ENCODE assay signal across 8 cellular contexts in the genomic region with DNA sequence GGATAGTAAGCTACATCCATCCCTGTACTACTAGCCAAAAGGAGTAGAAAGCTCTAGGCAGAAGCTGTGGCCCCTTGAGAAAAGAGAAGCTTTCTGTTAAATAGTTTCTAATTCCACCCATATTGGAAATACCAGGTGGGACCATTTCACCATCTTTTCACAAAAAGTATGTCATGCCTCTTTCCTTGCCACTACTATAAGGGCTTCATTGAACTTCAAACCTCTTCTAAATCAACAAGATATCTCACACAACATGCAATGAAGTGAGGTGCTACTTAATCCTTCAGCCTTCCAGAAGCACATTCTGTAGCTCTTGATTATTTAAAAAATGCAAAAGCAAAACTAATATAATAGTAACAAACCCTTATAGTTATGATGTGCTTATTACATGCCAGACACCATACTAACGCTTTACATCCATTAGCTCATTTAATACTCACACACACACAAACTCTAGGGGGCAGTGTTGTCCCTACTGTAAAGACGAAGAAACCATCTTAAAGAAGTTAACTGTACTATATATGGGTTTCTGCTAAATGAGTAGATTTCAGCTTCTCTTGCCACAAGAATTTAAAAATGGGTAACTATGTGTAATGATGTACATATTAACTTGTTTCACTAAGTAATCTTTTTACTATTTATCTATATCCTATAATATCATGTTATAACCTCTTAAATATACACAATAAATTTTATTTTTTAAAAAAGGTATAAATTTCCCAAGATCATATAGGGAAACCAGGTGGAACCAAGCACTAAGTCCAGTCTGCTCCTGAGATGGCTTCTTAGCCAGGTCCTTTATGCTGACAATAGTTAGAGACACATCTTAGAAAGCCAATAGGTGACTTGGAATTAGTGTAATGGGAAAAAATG.
DNase-seq lines count a peak whose midpoint lies in the region; ATAC-seq and TF ChIP-seq lines count a peak whose summit lies in the region.

No MANE protein-coding gene starts in this region.

- DNase-seq in COLO829 (ENCODE audit: low spot score) (peak; percentile 23), NCI-H460 (ENCODE audit: extremely low read depth, low read depth) (peak; percentile 78), erythroblast (lab: John Stamatoyannopoulos, UW) (peak; percentile 82 to 89), neuronal stem cell (ENCODE audit: low spot score) (peak; percentile 15), ureter (ENCODE audit: low spot score) (peak; percentile 54)
- peak; percentile 62 to 64 for DNase-seq in activated CD4-positive, alpha-beta T cell treated with anti-CD3 and anti-CD28 coated beads for 4 hours

- H2BK5ac ChIP-seq in neuronal stem cell (ENCODE audit: low read length): no peak overlapping the region

- no peak overlapping the region for H2BK15ac ChIP-seq in neuronal stem cell (ENCODE audit: low read length)

- H3K4me2 ChIP-seq in neuronal stem cell (ENCODE audit: insufficient read depth, low read length, poor library complexity, severe bottlenecking): no peak overlapping the region

- no peak overlapping the region for H3K27ac ChIP-seq in neuronal stem cell (replicated peaks; ENCODE audit: low read length)

- no peak overlapping the region for H2AK5ac ChIP-seq in neuronal stem cell (ENCODE audit: low read depth, low read length)

- no peak overlapping the region for H3K18ac ChIP-seq in neuronal stem cell (ENCODE audit: low read length)

- ATAC-seq in GM19043 (IDR thresholded peaks at IDR 0.05; ENCODE audit: low read depth, unreplicated experiment) (peak; percentile 87), HG03159 (IDR thresholded peaks at IDR 0.05; ENCODE audit: unreplicated experiment) (peak; percentile 95)

- no peak overlapping the region for H3K9ac ChIP-seq in neuronal stem cell (ENCODE audit: low read depth, low read length, poor library complexity)

- H3K14ac ChIP-seq in neuronal stem cell (ENCODE audit: low read length): no peak overlapping the region

- no peak overlapping the region for H3K4me3 ChIP-seq in neuronal stem cell (ENCODE audit: low read length in 2 of 2)

- no peak overlapping the region for H3K4ac ChIP-seq in neuronal stem cell (ENCODE audit: low read length)

- no peak overlapping the region for H2BK12ac ChIP-seq in neuronal stem cell (ENCODE audit: low read length)

- H3K27me3 ChIP-seq in neuronal stem cell (ENCODE audit: control insufficient read depth in 3 of 3, insufficient read depth in 3 of 3, low read depth in 1 of 3, low read length in 3 of 3): no peaks in the 10 kb centered on the region

- no peaks in the 10 kb centered on the region for H3K4me1 ChIP-seq in neuronal stem cell (ENCODE audit: control insufficient read depth in 2 of 2, insufficient read depth in 1 of 2, low read depth in 1 of 2, low read length in 2 of 2)

- no peaks in the 10 kb centered on the region for H3K36me3 ChIP-seq in neuronal stem cell (replicated peaks in 1 of 2; ENCODE audit: control insufficient read depth in 2 of 2, insufficient read depth in 2 of 2, low read length in 2 of 2)

- H3K9me3 ChIP-seq in neuronal stem cell (replicated peaks in 1 of 2; ENCODE audit: control insufficient read depth in 2 of 2, insufficient read depth in 1 of 2, low read depth in 1 of 2, low read length in 2 of 2): no peaks in the 10 kb centered on the region

- H3K23ac ChIP-seq in neuronal stem cell (ENCODE audit: low read depth, low read length, poor library complexity): no peak overlapping the region

- no peak overlapping the region for H4K8ac ChIP-seq in neuronal stem cell (ENCODE audit: low read depth, low read length)

- no peak overlapping the region for H4K91ac ChIP-seq in neuronal stem cell (ENCODE audit: low read depth, low read length, poor library complexity)

- no CpG with 5 or more reads among the region's 2 CpGs for WGBS in neuronal stem cell (ENCODE audit: extremely low coverage in 2 of 2, insufficient read length in 2 of 2, insufficient replicate concordance in 1 of 2), 2 donors

- no peaks in the 10 kb centered on the region for H3K79me1 ChIP-seq in neuronal stem cell (ENCODE audit: low read depth, low read length)

- no peak for TF ChIP-seq POLR2A in erythroblast (IDR thresholded peaks at IDR 0.05; ENCODE audit: low read length)

- no peak overlapping the region for H2BK120ac ChIP-seq in neuronal stem cell (ENCODE audit: low read depth, low read length)

- no peak overlapping the region for H2AFZ ChIP-seq in neuronal stem cell (ENCODE audit: low read length)

Comparison
In these comparisons a context has a peak if more than half of its experiments do, and no peak if none do; other contexts are left out.
1. DNase-seq: peak in every context shown above with its lines; median percentile 86 in erythroblast; 78 in NCI-H460; 63 in activated CD4-positive, alpha-beta T cell treated with anti-CD3 and anti-CD28 coated beads for 4 hours; 54 in ureter; 23 in COLO829; 15 in neuronal stem cell.